9 cellular contexts compared by ENCODE assay signal in the genomic region with DNA sequence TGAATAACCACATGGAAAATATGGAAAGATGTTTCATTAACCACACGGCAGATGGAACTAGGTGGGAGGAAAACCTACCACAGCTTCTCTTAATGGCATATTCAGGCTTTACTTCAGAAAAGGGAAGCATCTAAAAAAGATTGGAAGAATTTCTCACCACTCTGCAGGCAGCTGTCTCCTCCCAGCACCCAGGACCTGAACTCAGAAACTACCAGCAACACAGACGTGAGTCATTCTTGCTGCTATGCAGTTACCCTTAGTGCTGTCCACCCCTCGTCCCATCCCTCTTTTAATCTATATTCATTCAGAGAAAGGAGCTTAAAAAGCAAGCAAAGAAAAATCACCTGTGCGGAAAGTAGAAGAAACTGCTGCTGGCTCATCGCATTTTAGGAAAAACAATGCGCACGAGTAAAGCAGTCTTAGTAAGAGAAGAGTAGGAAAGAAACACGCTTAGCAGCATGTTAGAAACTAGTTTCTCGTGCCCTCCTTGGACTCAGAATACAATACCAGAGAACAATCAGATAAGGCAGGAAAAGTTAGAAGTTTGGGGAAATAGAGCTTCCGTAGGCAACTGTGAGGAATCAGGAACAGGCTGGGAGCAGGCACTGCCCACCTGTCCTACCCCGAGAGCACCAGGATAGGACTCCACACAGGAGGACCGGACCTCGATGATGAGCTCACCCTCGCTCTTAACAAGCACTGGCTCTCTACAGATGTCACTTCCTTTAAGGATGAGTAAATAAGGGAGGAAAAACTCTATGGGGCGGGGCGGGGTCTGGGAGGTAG. TPM values are rescaled to one million over a fixed set of nuclear protein-coding genes. Genes with fewer than 3 reads are reported as not detected.
DNase-seq lines count a peak whose midpoint lies in the region; ATAC-seq and TF ChIP-seq lines count a peak whose summit lies in the region.
"Had no signal": no experiment of that assay in that cellular context is flagged by ENCODE, and none has a peak within 500 bp of the region (broad histone marks: within the 10 kb centered on the region; RNA-seq: fewer than 3 reads in every experiment).

No MANE protein-coding gene starts in this region.

- no peaks in the 10 kb centered on the region for H3K27me3 ChIP-seq in MM.1S (replicated peaks; ENCODE audit: insufficient read depth, low read length)
- no peaks in the 10 kb centered on the region for H3K27me3 ChIP-seq in trophoblast cell (ENCODE audit: insufficient read depth, low read length)
- H3K27me3 ChIP-seq: adrenal gland had no signal

- no peak overlapping the region for H3K14ac ChIP-seq in trophoblast cell (ENCODE audit: low read length)

- peaks cover 54% of the 10 kb centered on the region for H3K4me1 Mint-ChIP-seq in activated T-helper 17 cell treated with anti-CD3 and anti-CD28 coated beads, Interleukin-2, amount 50 U/mL, for 72 hours

- H3K36me3 Mint-ChIP-seq in activated T-helper 17 cell treated with anti-CD3 and anti-CD28 coated beads, Interleukin-2, amount 50 U/mL, for 72 hours (ENCODE audit: low read depth): no peaks in the 10 kb centered on the region

- H3F3A ChIP-seq in MM.1S (ENCODE audit: insufficient read depth, low read length): peaks cover 53% of the 10 kb centered on the region

- H4K12ac ChIP-seq in trophoblast cell (ENCODE audit: low read depth, low read length): no peak overlapping the region

- H3K4me3 ChIP-seq in MM.1S (ENCODE audit: low read length): peak overlapping the region; percentile 72
- H3K4me3 ChIP-seq in trophoblast cell (ENCODE audit: low read depth, low read length): no peak overlapping the region
- H3K4me3 ChIP-seq: adrenal gland had no signal

- H4K20me1 ChIP-seq in MM.1S (ENCODE audit: insufficient read depth, low read length): no peaks in the 10 kb centered on the region

- H2BK5ac ChIP-seq in trophoblast cell (ENCODE audit: low read depth, low read length, poor library complexity): no peak overlapping the region

- H3K4me3 Mint-ChIP-seq in activated T-helper 17 cell treated with anti-CD3 and anti-CD28 coated beads, Interleukin-2, amount 50 U/mL, for 72 hours: peak overlapping the region; percentile 83

- H3K27ac Mint-ChIP-seq in activated T-helper 17 cell treated with anti-CD3 and anti-CD28 coated beads, Interleukin-2, amount 50 U/mL, for 72 hours: peak overlapping the region; percentile 80

- H2AFZ ChIP-seq in MM.1S (ENCODE audit: low read length) (no peak overlapping the region), trophoblast cell (ENCODE audit: insufficient read depth, low read length, poor library complexity) (no peak overlapping the region)

- H3K9me2 ChIP-seq in MM.1S (replicated peaks; ENCODE audit: insufficient read depth, low read length): no peaks in the 10 kb centered on the region

- H3K79me1 ChIP-seq in trophoblast cell (ENCODE audit: low read length): no peaks in the 10 kb centered on the region

- no peaks in the 10 kb centered on the region for H3K9me3 Mint-ChIP-seq in activated T-helper 17 cell treated with anti-CD3 and anti-CD28 coated beads, Interleukin-2, amount 50 U/mL, for 72 hours

- DNase-seq in left cardiac atrium (no peak), Right ventricle myocardium inferior (ENCODE audit: missing footprints) (no peak), MM.1S (peak; percentile 86), trophoblast cell (peak; percentile 56 to 67), hepatic stellate cell (ENCODE audit: low spot score) (no peak), mesenteric fat pad (ENCODE audit: low spot score) (no peak), GF-D8 (lab: John Stamatoyannopoulos, UW) (no peak)

- H3K23ac ChIP-seq in trophoblast cell (ENCODE audit: low read length): no peak overlapping the region

- intact Hi-C loops in left cardiac atrium (cut with DNase I): loop anchor here in 1 of 2 donors (2.0 to 10.0 kb wide), 2 partner anchors 273 to 379 kb away; partner anchors contain the start of genes CASP3 and PRIMPOL
- intact Hi-C loops in Right ventricle myocardium inferior (cut with DNase I): loop anchor here (5.0 kb wide), 2 partner anchors 207 to 382 kb away; partner anchors contain the start of genes CASP3, IRF2 and PRIMPOL

- H3K9ac ChIP-seq in MM.1S (ENCODE audit: low read length): peak overlapping the region; percentile 90
- H3K9ac ChIP-seq in trophoblast cell (ENCODE audit: low read length): no peak overlapping the region

- no peak overlapping the region for H2AK5ac ChIP-seq in trophoblast cell (ENCODE audit: low read length)

- H3K36me3 ChIP-seq in MM.1S (replicated peaks; ENCODE audit: insufficient read depth, low read length): no peaks in the 10 kb centered on the region
- H3K36me3 ChIP-seq in trophoblast cell (ENCODE audit: control insufficient read depth in 1 of 2, insufficient read depth in 2 of 2, low read length in 2 of 2): no peaks in the 10 kb centered on the region
- H3K36me3 ChIP-seq: adrenal gland had no signal

- no peak overlapping the region for H2BK120ac ChIP-seq in trophoblast cell (ENCODE audit: insufficient read depth, low read length, poor library complexity)

- ATAC-seq in left cardiac atrium (peak; percentile 20 to 35), Right ventricle myocardium inferior (no peak)
- peak; percentile 30 for ATAC-seq in activated T-helper 17 cell treated with anti-CD3 and anti-CD28 coated beads, Interleukin-2, amount 50 U/mL, for 72 hours (replicated peaks)

- no peak for TF ChIP-seq CTCF in MM.1S (IDR thresholded peaks at IDR 0.05; ENCODE audit: low read length)

- H2BK12ac ChIP-seq in trophoblast cell (ENCODE audit: low read length): no peak overlapping the region

- H3K4me1 ChIP-seq in MM.1S (ENCODE audit: low read length) (peaks cover 47% of the 10 kb centered on the region), trophoblast cell (ENCODE audit: control insufficient read depth in 1 of 2, insufficient read depth in 2 of 2, low read length in 2 of 2) (peaks cover 2 to 8% of the 10 kb centered on the region in 2 experiments)
- H3K4me1 ChIP-seq: adrenal gland had no signal

- H3K18ac ChIP-seq in trophoblast cell (ENCODE audit: low read length): no peak overlapping the region

- no peak overlapping the region for H4K8ac ChIP-seq in trophoblast cell (ENCODE audit: low read depth, low read length)

- H3K27me3 Mint-ChIP-seq in activated T-helper 17 cell treated with anti-CD3 and anti-CD28 coated beads, Interleukin-2, amount 50 U/mL, for 72 hours: no peaks in the 10 kb centered on the region

- peaks cover 25% of the 10 kb centered on the region for H3K79me2 ChIP-seq in MM.1S (ENCODE audit: low read length)
- H3K79me2 ChIP-seq in trophoblast cell (ENCODE audit: control insufficient read depth, insufficient read depth, low read length, poor library complexity): no peaks in the 10 kb centered on the region

- peak overlapping the region; percentile 97 for H3K27ac ChIP-seq in MM.1S (ENCODE audit: low read length)
- H3K27ac ChIP-seq in trophoblast cell (ENCODE audit: low read depth, low read length): no peak overlapping the region
- H3K27ac ChIP-seq: adrenal gland had no signal

- H3K4ac ChIP-seq in trophoblast cell (ENCODE audit: low read depth, low read length): no peak overlapping the region

- no CpG with 5 or more reads among the region's 16 CpGs for WGBS in trophoblast cell (ENCODE audit: extremely low coverage, insufficient coverage, insufficient read length)

- H3K4me2 ChIP-seq in MM.1S (ENCODE audit: low read depth, low read length): peak overlapping the region; percentile 94
- H3K4me2 ChIP-seq in trophoblast cell (ENCODE audit: low read length): no peak overlapping the region

- H3K9me3 ChIP-seq in MM.1S (replicated peaks; ENCODE audit: insufficient read depth, low read length) (no peaks in the 10 kb centered on the region), trophoblast cell (ENCODE audit: insufficient read depth, low read depth, low read length) (no peaks in the 10 kb centered on the region)
- H3K9me3 ChIP-seq: adrenal gland had no signal

- H4K91ac ChIP-seq in trophoblast cell (ENCODE audit: low read depth, low read length): no peak overlapping the region

RNA-seq across cellular contexts. Expression of gene ENPP6, which starts 48.1 kb away (rescaled TPM):
- under 1 TPM; 0.06 to 0.10 TPM for total RNA-seq in left cardiac atrium
- total RNA-seq in Right ventricle myocardium inferior: 0.11 TPM
- 1 to 10 TPM in 1 of 2 donors, under 1 TPM in 1; 0.82 to 2.2 TPM for total RNA-seq in activated T-helper 17 cell treated with anti-CD3 and anti-CD28 coated beads, Interleukin-2, amount 50 U/mL, for 72 hours
- 0.15 and 0.28 TPM in 2 replicates for polyA plus RNA-seq in trophoblast cell (2013)
- total RNA-seq in mesenteric fat pad: not detected

Comparison
In these comparisons a context has a peak if more than half of its experiments do, and no peak if none do; other contexts are left out.
1. DNase-seq: peak in MM.1S (single experiment) and trophoblast cell (2 of 2); none in left cardiac atrium (single experiment), Right ventricle myocardium inferior (single experiment), hepatic stellate cell (single experiment), mesenteric fat pad (single experiment) and GF-D8 (single experiment).